6 cellular contexts compared by ENCODE assay signal in the genomic region with DNA sequence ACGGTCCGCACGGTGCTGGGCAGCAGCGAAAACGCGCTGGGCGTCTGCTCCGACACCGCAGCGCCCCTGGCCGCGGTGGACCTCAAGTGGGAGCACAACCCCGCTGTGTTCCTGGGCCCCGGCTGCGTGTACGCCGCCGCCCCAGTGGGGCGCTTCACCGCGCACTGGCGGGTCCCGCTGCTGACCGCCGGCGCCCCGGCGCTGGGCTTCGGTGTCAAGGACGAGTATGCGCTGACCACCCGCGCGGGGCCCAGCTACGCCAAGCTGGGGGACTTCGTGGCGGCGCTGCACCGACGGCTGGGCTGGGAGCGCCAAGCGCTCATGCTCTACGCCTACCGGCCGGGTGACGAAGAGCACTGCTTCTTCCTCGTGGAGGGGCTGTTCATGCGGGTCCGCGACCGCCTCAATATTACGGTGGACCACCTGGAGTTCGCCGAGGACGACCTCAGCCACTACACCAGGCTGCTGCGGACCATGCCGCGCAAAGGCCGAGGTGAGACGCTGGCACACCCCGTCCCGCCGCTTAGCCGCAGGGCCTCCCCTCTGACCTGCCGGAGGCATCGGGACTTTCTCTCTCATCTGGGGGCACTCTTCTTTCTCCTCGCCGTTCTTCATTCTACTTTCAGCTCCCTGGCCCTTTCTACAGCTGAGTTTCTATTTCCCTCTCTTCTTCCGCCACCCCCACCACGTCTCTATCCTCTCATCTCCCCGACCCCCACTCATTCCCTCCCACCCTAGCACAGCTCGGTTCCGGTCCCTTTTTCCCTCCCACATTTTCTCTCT. TPM values are rescaled to one million over a fixed set of nuclear protein-coding genes. Genes with fewer than 3 reads are reported as not detected.
DNase-seq lines count a peak whose midpoint lies in the region; ATAC-seq and TF ChIP-seq lines count a peak whose summit lies in the region.

No MANE protein-coding gene starts in this region.

- H3K9me3 ChIP-seq in CD4-positive, alpha-beta T cell (ENCODE audit: control insufficient read depth, low read length) = no peaks in the 10 kb centered on the region
- H3K9me3 ChIP-seq in left ventricle myocardium inferior (replicated peaks) = no peaks in the 10 kb centered on the region
- H3K9me3 ChIP-seq in thyroid gland = no peaks in the 10 kb centered on the region

- H3K27me3 Mint-ChIP-seq in CD4-positive, alpha-beta T cell = peaks cover 67% of the 10 kb centered on the region

- H3K27ac ChIP-seq in CD4-positive, alpha-beta T cell (ENCODE audit: low read depth, low read length) = no peak overlapping the region
- H3K27ac ChIP-seq in left ventricle myocardium inferior (replicated peaks) (peak overlapping the region; percentile 82), thyroid gland (peak overlapping the region in 2 of 3 donors; percentile 56 to 61)

- intact Hi-C loops in CD4-positive, alpha-beta T cell (cut with DNase I, micrococcal nuclease) = loop anchor here in 1 of 2 experiments (2.0 to 10.0 kb wide), 2 partner anchors 245 to 305 kb away; partner anchors contain the start of gene GATAD2B
- intact Hi-C loops in left ventricle myocardium inferior (cut with micrococcal nuclease) (loop anchor here (5.0 to 10.0 kb wide), 2 partner anchors 68 to 305 kb away; partner anchors contain the start of gene RAB13), thyroid gland (cut with DNase I) (loop anchor here (10.0 kb wide), 1 partner anchor 305 kb away; the partner anchor contains the start of gene RAB13)

- peak in 5 of 10 experiments; percentile 5 to 36 (median 22) for DNase-seq in CD4-positive, alpha-beta T cell
- DNase-seq in left ventricle myocardium inferior = peak; percentile 24
- DNase-seq in thyroid gland = no peak
- no peak for DNase-seq in SIG-M5 treated with dmso at 0.1 percent for 504 hours (lab: John Stamatoyannopoulos, UW; ENCODE audit: unreplicated experiment)

- H3K27me3 ChIP-seq in CD4-positive, alpha-beta T cell (ENCODE audit: control insufficient read depth, insufficient read depth, low read length) = peaks cover 35% of the 10 kb centered on the region
- H3K27me3 ChIP-seq in left ventricle myocardium inferior (ENCODE audit: low read depth) (peaks cover 21% of the 10 kb centered on the region), thyroid gland (no peaks in the 10 kb centered on the region)

- CTCF ChIA-PET in CD4-positive, alpha-beta T cell (lab: Charles Lee) = interaction anchor here (0.6 to 1.7 kb wide), 2 partner anchors 69 to 592 kb away, joined by 4 read pairs; no protein-coding TSS in a partner anchor

- TF ChIP-seq POLR2A in thyroid gland (IDR thresholded peaks at IDR 0.05) = no peak

- no peak for TF ChIP-seq CTCF in CD4-positive, alpha-beta T cell (IDR thresholded peaks at IDR 0.05)
- TF ChIP-seq CTCF in WI38 (IDR thresholded peaks at IDR 0.05; ENCODE audit: low read depth, low read length) = no peak
- no peak for TF ChIP-seq CTCF in left ventricle myocardium inferior (IDR thresholded peaks at IDR 0.05; ENCODE audit: borderline replicate concordance)
- TF ChIP-seq CTCF in thyroid gland (IDR thresholded peaks at IDR 0.05) = peak in 2 of 6 experiments; percentile 11 to 19

- H3K27ac Mint-ChIP-seq in CD4-positive, alpha-beta T cell = no peak overlapping the region

- H3K4me3 Mint-ChIP-seq in CD4-positive, alpha-beta T cell = peak overlapping the region; percentile 87

- H3K4me1 ChIP-seq in left ventricle myocardium inferior (peaks cover 36% of the 10 kb centered on the region), thyroid gland (peaks cover 18 to 22% of the 10 kb centered on the region in 2 donors)

- no peaks in the 10 kb centered on the region for H3K9me3 Mint-ChIP-seq in CD4-positive, alpha-beta T cell

- no peaks in the 10 kb centered on the region for H3K36me3 Mint-ChIP-seq in CD4-positive, alpha-beta T cell (ENCODE audit: low read depth)

- H3K4me3 ChIP-seq in WI38 (ENCODE audit: low read depth, low read length) (peak overlapping the region; percentile 42), left ventricle myocardium inferior (peak overlapping the region; percentile 77), thyroid gland (replicated peaks in 1 of 3) (peak overlapping the region; percentile 6 to 51 (median 14))

- peak; percentile 73 for ATAC-seq in CD4-positive, alpha-beta T cell (ENCODE audit: poor library complexity)
- ATAC-seq in GM18502 (IDR thresholded peaks at IDR 0.05; ENCODE audit: poor library complexity, unreplicated experiment) = no peak

- 3 to 5% methylated on average over 34 to 37 of the region's 73 CpGs for WGBS in thyroid gland, 2 donors

- H3K4me1 Mint-ChIP-seq in CD4-positive, alpha-beta T cell (ENCODE audit: low read depth) = peaks cover 20% of the 10 kb centered on the region

- POLR2A ChIA-PET in CD4-positive, alpha-beta T cell (lab: Charles Lee) = interaction anchor here (2.7 kb wide), 1 partner anchor 45 kb away, joined by 12 read pairs; the partner anchor contains the start of gene CHTOP

- no peaks in the 10 kb centered on the region for H3K36me3 ChIP-seq in left ventricle myocardium inferior
- no peaks in the 10 kb centered on the region for H3K36me3 ChIP-seq in thyroid gland

RNA-seq across cellular contexts. Expression of gene NPR1, which starts 1.0 kb away (rescaled TPM):
- not detected for total RNA-seq in CD4-positive, alpha-beta T cell
- total RNA-seq in left ventricle myocardium inferior (10.4 TPM), thyroid gland (10 to 100 TPM; 20.9 to 35.1 (median 30.0) TPM)

RNA-seq across cellular contexts. Expression of gene ILF2, which starts 8.7 kb away (rescaled TPM):
- total RNA-seq in CD4-positive, alpha-beta T cell = 100 to 1,000 TPM; 140 to 147 TPM
- 61.6 TPM for total RNA-seq in left ventricle myocardium inferior
- total RNA-seq in thyroid gland = 100 to 1,000 TPM; 111 to 167 (median 151) TPM

RNA-seq across cellular contexts. Expression of gene SNAPIN, which starts 21.0 kb away (rescaled TPM):
- 1 to 10 TPM; 7.2 to 7.3 TPM for total RNA-seq in CD4-positive, alpha-beta T cell
- 67.0 TPM for total RNA-seq in left ventricle myocardium inferior
- total RNA-seq in thyroid gland = 10 to 100 TPM; 52.0 to 71.9 (median 63.9) TPM

RNA-seq across cellular contexts. Expression of gene CHTOP, which starts 45.7 kb away (rescaled TPM):
- total RNA-seq in CD4-positive, alpha-beta T cell = 100 to 1,000 TPM in 1 of 2 experiments, 10 to 100 TPM in 1; 97.1 to 102 TPM
- total RNA-seq in left ventricle myocardium inferior = 75.5 TPM
- total RNA-seq in thyroid gland = 100 to 1,000 TPM in 3 of 4 donors, 10 to 100 TPM in 1; 99.1 to 124 (median 105) TPM

RNA-seq across cellular contexts. Expression of gene INTS3, which starts 48.3 kb away (rescaled TPM):
- 10 to 100 TPM; 24.9 to 27.4 TPM for total RNA-seq in CD4-positive, alpha-beta T cell
- 34.3 TPM for total RNA-seq in left ventricle myocardium inferior
- total RNA-seq in thyroid gland = 10 to 100 TPM; 50.0 to 60.9 (median 56.3) TPM

Comparison
In these comparisons a context has a peak if more than half of its experiments do, and no peak if none do; other contexts are left out.
1. H3K4me3 ChIP-seq: peak in every context shown above with its lines; median percentile 77 in left ventricle myocardium inferior; 42 in WI38; 14 in thyroid gland.
2. RNA of gene NPR1, which starts 1.0 kb away (total RNA-seq): 20.9 to 35.1 TPM in thyroid gland and 10.4 TPM in left ventricle myocardium inferior (single experiment); not detected in CD4-positive, alpha-beta T cell; every median in the first group is over 10 times any median in the second.